8 cellular contexts compared by ENCODE assay signal in the genomic region with DNA sequence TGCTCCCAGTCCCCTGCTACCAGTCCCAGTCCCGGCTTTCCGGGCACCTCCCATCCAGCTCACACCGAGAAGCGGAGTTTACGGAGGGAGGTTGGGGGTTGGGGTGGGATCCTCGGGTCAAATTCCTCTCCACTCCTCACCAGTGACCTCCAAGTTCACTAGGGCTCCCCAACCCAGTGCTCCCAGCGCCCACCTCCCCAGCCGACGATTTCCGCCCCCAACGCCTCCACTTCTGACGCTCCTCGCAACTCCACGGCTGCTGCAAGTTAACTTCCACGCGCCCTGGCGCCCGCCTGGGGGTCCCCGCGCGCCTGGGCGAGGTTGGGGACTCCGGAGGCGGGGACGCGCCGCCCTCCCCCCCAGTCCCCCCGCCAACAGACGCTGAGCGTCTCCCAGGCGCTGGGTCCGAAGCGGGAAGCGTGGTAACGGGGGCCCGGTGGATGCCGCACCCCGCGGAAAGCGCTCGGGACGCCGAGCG. TPM values are rescaled to one million over a fixed set of nuclear protein-coding genes. Genes with fewer than 3 reads are reported as not detected.
DNase-seq lines count a peak whose midpoint lies in the region; ATAC-seq and TF ChIP-seq lines count a peak whose summit lies in the region.

No MANE protein-coding gene starts in this region.

- H3K27me3 ChIP-seq in duodenal mucosa (ENCODE audit: control insufficient read depth in 1 of 2, insufficient read depth in 2 of 2, low read length in 2 of 2) = no peaks in the 10 kb centered on the region
- H3K27me3 ChIP-seq in mesendoderm (ENCODE audit: insufficient read depth, low read length, poor library complexity) = no peaks in the 10 kb centered on the region

- ATAC-seq in GM19023 (IDR thresholded peaks at IDR 0.05; ENCODE audit: unreplicated experiment) (peak; percentile 24), HG03354 (IDR thresholded peaks at IDR 0.05; ENCODE audit: poor library complexity, severe bottlenecking, unreplicated experiment) (peak; percentile 29)

- peak overlapping the region; percentile 73 for H3K27ac ChIP-seq in duodenal mucosa (ENCODE audit: low read depth, low read length)
- H3K27ac ChIP-seq in mesendoderm (ENCODE audit: low read depth, low read length) = peak overlapping the region; percentile 1
- peak overlapping the region; percentile 42 for H3K27ac ChIP-seq in substantia nigra (ENCODE audit: low read depth, low read length, poor library complexity, severe bottlenecking)

- peak overlapping the region; percentile 89 for H3K18ac ChIP-seq in mesendoderm (ENCODE audit: low read length)

- peak overlapping the region; percentile 93 for H3K56ac ChIP-seq in mesendoderm (ENCODE audit: low read length)

- H3K79me1 ChIP-seq in mesendoderm (ENCODE audit: low read length) = peaks cover 5% of the 10 kb centered on the region

- no peaks in the 10 kb centered on the region for H3K9me3 ChIP-seq in duodenal mucosa (ENCODE audit: control insufficient read depth in 1 of 2, low read length in 2 of 2)

- peak; percentile 68 for DNase-seq in mesendoderm
- peak in 2 of 49 donors; percentile 13 to 15 for DNase-seq in substantia nigra (lab: John Stamatoyannopoulos, UW)
- DNase-seq in cerebellum (ENCODE audit: low spot score) = no peak
- DNase-seq in NCI-H774 (lab: John Stamatoyannopoulos, UW) = no peak

- H3K4ac ChIP-seq in mesendoderm (ENCODE audit: low read depth, low read length) = peak overlapping the region; percentile 96

- peak overlapping the region; percentile 4 for H3K4me2 ChIP-seq in mesendoderm (ENCODE audit: low read length)

- H3K4me3 ChIP-seq in WI38 (ENCODE audit: low read depth, low read length) (peak overlapping the region; percentile 91), duodenal mucosa (ENCODE audit: low read depth in 1 of 2, low read length in 2 of 2) (peak overlapping the region; percentile 79 to 87), mesendoderm (ENCODE audit: low read length) (peak overlapping the region; percentile 93)

- peak overlapping the region; percentile 61 for H2BK5ac ChIP-seq in mesendoderm (ENCODE audit: low read length)

- H2AK5ac ChIP-seq in mesendoderm (ENCODE audit: low read length) = no peak overlapping the region

- H4K8ac ChIP-seq in mesendoderm (ENCODE audit: low read depth, low read length) = no peak overlapping the region

- no peak overlapping the region for H2BK15ac ChIP-seq in mesendoderm (replicated peaks; ENCODE audit: low read depth)

- no peak overlapping the region for H4K5ac ChIP-seq in mesendoderm (ENCODE audit: low read length)

- H3K79me2 ChIP-seq in mesendoderm (ENCODE audit: control insufficient read depth, insufficient read depth, low read length) = peaks cover 51% of the 10 kb centered on the region

- peak overlapping the region; percentile 90 for H3K23ac ChIP-seq in mesendoderm (ENCODE audit: low read length)

- WGBS in mesendoderm (ENCODE audit: extremely low coverage, insufficient coverage, low lambda C conversion rate) = no CpG with 5 or more reads among the region's 44 CpGs

- H3K36me3 ChIP-seq in duodenal mucosa (ENCODE audit: control insufficient read depth in 1 of 2, insufficient read depth in 2 of 2, low read length in 2 of 2) = no peaks in the 10 kb centered on the region
- H3K36me3 ChIP-seq in mesendoderm (ENCODE audit: control insufficient read depth, insufficient read depth, low read length) = no peaks in the 10 kb centered on the region

- H3K4me1 ChIP-seq in duodenal mucosa (ENCODE audit: control insufficient read depth in 1 of 2, insufficient read depth in 2 of 2, low read length in 2 of 2) (peaks cover 46 to 48% of the 10 kb centered on the region in 2 donors), mesendoderm (ENCODE audit: control insufficient read depth, low read depth, low read length) (peaks cover 6% of the 10 kb centered on the region)

- no peak for TF ChIP-seq CTCF in WI38 (IDR thresholded peaks at IDR 0.05; ENCODE audit: low read depth, low read length)

- H2BK120ac ChIP-seq in mesendoderm (ENCODE audit: low read depth, low read length) = peak overlapping the region; percentile 90

- H3K9ac ChIP-seq in duodenal mucosa (ENCODE audit: low read depth in 1 of 2, low read length in 2 of 2) = peak overlapping the region; percentile 70 to 80
- peak overlapping the region; percentile 92 for H3K9ac ChIP-seq in mesendoderm (ENCODE audit: low read length)

RNA-seq across cellular contexts. Expression of a gene that starts 0.5 kb away (rescaled TPM):
- polyA plus RNA-seq in mesendoderm (2013, experiment 1 of 2) = 60.8 TPM
- polyA plus RNA-seq in mesendoderm (2013, experiment 2 of 2) = 59.3 TPM
- total RNA-seq in cerebellum = 8.3 TPM

RNA-seq across cellular contexts. Expression of a gene that starts 28.4 kb away (rescaled TPM):
- 7.3 TPM for polyA plus RNA-seq in mesendoderm (2013, experiment 1 of 2)
- 7.5 TPM for polyA plus RNA-seq in mesendoderm (2013, experiment 2 of 2)
- total RNA-seq in cerebellum = 0.27 TPM

RNA-seq across cellular contexts. Expression of a gene that starts 32.4 kb away (rescaled TPM):
- polyA plus RNA-seq in mesendoderm (2013, experiment 1 of 2) = 0.72 TPM
- polyA plus RNA-seq in mesendoderm (2013, experiment 2 of 2) = 0.60 TPM
- total RNA-seq in cerebellum = not detected

Comparison
In these comparisons a context has a peak if more than half of its experiments do, and no peak if none do; other contexts are left out.
1. H3K27ac ChIP-seq: peak in every context shown above with its lines; median percentile 73 in duodenal mucosa; 42 in substantia nigra; 1 in mesendoderm.